1 cellular context compared by ENCODE assay signal in the genomic region with DNA sequence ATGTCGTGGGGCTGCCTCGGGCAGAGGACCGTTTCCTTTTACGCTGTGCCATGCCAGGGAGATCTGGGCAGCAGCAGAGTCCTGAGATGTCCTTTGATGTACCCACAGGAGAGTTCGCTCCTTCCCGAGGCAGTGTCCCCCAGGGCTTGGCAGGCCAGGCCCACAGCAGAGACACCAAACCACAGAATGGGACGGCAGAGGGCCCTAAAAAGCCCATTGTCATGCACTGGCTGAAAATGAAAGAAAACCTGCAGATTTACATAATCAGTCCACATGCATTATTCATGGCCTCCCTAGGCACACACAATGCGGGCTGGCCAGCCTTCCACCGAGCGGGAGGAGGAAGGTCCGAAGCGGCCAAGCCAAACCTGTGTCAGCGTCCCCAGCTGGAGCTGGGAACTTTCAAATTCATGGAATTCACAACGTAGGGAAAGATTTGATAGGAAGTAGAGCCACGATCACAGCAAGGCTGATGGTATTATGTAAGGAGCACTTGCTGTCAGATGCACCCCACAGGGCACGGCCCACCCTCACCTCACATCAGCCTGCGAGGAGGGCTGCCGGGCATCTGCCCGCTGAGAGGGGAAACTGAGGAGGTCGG.
TF ChIP-seq lines count a peak whose summit lies in the region.

No MANE protein-coding gene starts in this region.

TF ChIP-seq in K562, 482 proteins besides CTCF, POLR2A, EP300 and RAD21:
- TF ChIP-seq ZKSCAN3 (CRISPR knock-in tag; IDR thresholded peaks at IDR 0.05) (no peak), KDM2B (CRISPR knock-in tag; IDR thresholded peaks at IDR 0.05) (no peak), GATA2 (CRISPR knock-in tag; IDR thresholded peaks at IDR 0.05) (no peak), SMAD1 (IDR thresholded peaks at IDR 0.05; ENCODE audit: low read depth, low read length, partially characterized antibody) (no peak), ZNF124 (CRISPR knock-in tag; IDR thresholded peaks at IDR 0.05) (no peak), TRIM28 (IDR thresholded peaks at IDR 0.05) (no peak), PTBP1 (IDR thresholded peaks at IDR 0.05; ENCODE audit: low read depth, low read length) (no peak), CBFA2T3 (IDR thresholded peaks at IDR 0.05) (no peak), ZSCAN32 (CRISPR knock-in tag; IDR thresholded peaks at IDR 0.05) (no peak), KLF10 (CRISPR knock-in tag; IDR thresholded peaks at IDR 0.05) (no peak), NEUROD1 (IDR thresholded peaks at IDR 0.05; ENCODE audit: borderline replicate concordance, low read depth, low read length, partially characterized antibody) (no peak)
- TF ChIP-seq, protein P1, sequence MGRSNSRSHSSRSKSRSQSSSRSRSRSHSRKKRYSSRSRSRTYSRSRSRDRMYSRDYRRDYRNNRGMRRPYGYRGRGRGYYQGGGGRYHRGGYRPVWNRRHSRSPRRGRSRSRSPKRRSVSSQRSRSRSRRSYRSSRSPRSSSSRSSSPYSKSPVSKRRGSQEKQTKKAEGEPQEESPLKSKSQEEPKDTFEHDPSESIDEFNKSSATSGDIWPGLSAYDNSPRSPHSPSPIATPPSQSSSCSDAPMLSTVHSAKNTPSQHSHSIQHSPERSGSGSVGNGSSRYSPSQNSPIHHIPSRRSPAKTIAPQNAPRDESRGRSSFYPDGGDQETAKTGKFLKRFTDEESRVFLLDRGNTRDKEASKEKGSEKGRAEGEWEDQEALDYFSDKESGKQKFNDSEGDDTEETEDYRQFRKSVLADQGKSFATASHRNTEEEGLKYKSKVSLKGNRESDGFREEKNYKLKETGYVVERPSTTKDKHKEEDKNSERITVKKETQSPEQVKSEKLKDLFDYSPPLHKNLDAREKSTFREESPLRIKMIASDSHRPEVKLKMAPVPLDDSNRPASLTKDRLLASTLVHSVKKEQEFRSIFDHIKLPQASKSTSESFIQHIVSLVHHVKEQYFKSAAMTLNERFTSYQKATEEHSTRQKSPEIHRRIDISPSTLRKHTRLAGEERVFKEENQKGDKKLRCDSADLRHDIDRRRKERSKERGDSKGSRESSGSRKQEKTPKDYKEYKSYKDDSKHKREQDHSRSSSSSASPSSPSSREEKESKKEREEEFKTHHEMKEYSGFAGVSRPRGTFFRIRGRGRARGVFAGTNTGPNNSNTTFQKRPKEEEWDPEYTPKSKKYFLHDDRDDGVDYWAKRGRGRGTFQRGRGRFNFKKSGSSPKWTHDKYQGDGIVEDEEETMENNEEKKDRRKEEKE (IDR thresholded peaks at IDR 0.05; ENCODE audit: borderline replicate concordance in 1 of 2, control insufficient read depth in 1 of 2, low read depth in 2 of 2, low read length in 1 of 2): no peak
- TF ChIP-seq, protein P2, sequence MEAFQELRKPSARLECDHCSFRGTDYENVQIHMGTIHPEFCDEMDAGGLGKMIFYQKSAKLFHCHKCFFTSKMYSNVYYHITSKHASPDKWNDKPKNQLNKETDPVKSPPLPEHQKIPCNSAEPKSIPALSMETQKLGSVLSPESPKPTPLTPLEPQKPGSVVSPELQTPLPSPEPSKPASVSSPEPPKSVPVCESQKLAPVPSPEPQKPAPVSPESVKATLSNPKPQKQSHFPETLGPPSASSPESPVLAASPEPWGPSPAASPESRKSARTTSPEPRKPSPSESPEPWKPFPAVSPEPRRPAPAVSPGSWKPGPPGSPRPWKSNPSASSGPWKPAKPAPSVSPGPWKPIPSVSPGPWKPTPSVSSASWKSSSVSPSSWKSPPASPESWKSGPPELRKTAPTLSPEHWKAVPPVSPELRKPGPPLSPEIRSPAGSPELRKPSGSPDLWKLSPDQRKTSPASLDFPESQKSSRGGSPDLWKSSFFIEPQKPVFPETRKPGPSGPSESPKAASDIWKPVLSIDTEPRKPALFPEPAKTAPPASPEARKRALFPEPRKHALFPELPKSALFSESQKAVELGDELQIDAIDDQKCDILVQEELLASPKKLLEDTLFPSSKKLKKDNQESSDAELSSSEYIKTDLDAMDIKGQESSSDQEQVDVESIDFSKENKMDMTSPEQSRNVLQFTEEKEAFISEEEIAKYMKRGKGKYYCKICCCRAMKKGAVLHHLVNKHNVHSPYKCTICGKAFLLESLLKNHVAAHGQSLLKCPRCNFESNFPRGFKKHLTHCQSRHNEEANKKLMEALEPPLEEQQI (IDR thresholded peaks at IDR 0.05): no peak
- TF ChIP-seq, protein P3, sequence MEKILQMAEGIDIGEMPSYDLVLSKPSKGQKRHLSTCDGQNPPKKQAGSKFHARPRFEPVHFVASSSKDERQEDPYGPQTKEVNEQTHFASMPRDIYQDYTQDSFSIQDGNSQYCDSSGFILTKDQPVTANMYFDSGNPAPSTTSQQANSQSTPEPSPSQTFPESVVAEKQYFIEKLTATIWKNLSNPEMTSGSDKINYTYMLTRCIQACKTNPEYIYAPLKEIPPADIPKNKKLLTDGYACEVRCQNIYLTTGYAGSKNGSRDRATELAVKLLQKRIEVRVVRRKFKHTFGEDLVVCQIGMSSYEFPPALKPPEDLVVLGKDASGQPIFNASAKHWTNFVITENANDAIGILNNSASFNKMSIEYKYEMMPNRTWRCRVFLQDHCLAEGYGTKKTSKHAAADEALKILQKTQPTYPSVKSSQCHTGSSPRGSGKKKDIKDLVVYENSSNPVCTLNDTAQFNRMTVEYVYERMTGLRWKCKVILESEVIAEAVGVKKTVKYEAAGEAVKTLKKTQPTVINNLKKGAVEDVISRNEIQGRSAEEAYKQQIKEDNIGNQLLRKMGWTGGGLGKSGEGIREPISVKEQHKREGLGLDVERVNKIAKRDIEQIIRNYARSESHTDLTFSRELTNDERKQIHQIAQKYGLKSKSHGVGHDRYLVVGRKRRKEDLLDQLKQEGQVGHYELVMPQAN (IDR thresholded peaks at IDR 0.05; ENCODE audit: borderline replicate concordance): no peak
- TF ChIP-seq, protein P4, sequence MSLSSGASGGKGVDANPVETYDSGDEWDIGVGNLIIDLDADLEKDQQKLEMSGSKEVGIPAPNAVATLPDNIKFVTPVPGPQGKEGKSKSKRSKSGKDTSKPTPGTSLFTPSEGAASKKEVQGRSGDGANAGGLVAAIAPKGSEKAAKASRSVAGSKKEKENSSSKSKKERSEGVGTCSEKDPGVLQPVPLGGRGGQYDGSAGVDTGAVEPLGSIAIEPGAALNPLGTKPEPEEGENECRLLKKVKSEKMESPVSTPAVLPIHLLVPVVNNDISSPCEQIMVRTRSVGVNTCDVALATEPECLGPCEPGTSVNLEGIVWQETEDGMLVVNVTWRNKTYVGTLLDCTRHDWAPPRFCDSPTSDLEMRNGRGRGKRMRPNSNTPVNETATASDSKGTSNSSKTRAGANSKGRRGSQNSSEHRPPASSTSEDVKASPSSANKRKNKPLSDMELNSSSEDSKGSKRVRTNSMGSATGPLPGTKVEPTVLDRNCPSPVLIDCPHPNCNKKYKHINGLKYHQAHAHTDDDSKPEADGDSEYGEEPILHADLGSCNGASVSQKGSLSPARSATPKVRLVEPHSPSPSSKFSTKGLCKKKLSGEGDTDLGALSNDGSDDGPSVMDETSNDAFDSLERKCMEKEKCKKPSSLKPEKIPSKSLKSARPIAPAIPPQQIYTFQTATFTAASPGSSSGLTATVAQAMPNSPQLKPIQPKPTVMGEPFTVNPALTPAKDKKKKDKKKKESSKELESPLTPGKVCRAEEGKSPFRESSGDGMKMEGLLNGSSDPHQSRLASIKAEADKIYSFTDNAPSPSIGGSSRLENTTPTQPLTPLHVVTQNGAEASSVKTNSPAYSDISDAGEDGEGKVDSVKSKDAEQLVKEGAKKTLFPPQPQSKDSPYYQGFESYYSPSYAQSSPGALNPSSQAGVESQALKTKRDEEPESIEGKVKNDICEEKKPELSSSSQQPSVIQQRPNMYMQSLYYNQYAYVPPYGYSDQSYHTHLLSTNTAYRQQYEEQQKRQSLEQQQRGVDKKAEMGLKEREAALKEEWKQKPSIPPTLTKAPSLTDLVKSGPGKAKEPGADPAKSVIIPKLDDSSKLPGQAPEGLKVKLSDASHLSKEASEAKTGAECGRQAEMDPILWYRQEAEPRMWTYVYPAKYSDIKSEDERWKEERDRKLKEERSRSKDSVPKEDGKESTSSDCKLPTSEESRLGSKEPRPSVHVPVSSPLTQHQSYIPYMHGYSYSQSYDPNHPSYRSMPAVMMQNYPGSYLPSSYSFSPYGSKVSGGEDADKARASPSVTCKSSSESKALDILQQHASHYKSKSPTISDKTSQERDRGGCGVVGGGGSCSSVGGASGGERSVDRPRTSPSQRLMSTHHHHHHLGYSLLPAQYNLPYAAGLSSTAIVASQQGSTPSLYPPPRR (CRISPR knock-in tag; IDR thresholded peaks at IDR 0.05; ENCODE audit: borderline replicate concordance): no peak
TF ChIP-seq in K562: peak in this region for 0.
